In the genomic region with DNA sequence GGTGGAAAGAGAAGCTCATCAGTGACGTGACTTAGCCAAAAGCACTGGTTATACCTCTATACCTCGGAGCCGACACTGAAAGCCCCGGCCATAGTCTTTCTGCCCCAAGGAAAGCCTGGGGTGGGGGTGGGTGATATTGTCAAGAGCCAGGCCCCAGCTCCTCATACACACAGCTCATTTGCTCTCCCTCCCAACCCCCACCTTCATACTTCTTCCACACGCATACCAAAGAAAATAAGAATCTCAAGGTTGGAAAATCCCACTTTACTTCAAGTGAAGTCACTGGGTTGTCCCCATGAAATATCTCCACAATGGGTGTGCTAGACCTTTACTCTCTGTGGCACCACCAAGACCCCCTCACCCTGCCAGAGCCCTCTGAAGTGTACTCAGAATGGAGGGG, we compare ENCODE assay signal across 9 cellular contexts. TPM values are rescaled to one million over a fixed set of nuclear protein-coding genes. Genes with fewer than 3 reads are reported as not detected.
DNase-seq lines count a peak whose midpoint lies in the region; ATAC-seq and TF ChIP-seq lines count a peak whose summit lies in the region.
"Had no signal": no experiment of that assay in that cellular context is flagged by ENCODE, and none has a peak within 500 bp of the region (broad histone marks: within the 10 kb centered on the region; RNA-seq: fewer than 3 reads in every experiment).

No MANE protein-coding gene starts in this region.

- ATAC-seq in GM18867 (IDR thresholded peaks at IDR 0.05; ENCODE audit: unreplicated experiment) (no peak), HG02623 (IDR thresholded peaks at IDR 0.05; ENCODE audit: unreplicated experiment) (no peak)

- H3K27me3 Mint-ChIP-seq in progenitor cell of endocrine pancreas = peaks cover 3% of the 10 kb centered on the region

- peak overlapping the region; percentile 87 for H3K4me3 ChIP-seq in LNCaP clone FGC (ENCODE audit: low read depth, low read length)
- peak overlapping the region in 51 of 59 donors; percentile 74 to 97 (median 91) for H3K4me3 ChIP-seq in dorsolateral prefrontal cortex

- DNase-seq in LNCaP clone FGC (ENCODE audit: low read depth) = no peak
- DNase-seq in dorsolateral prefrontal cortex = no peak
- DNase-seq in progenitor cell of endocrine pancreas (ENCODE audit: low spot score, unreplicated experiment) = no peak
- DNase-seq in NCI-H187 (lab: John Stamatoyannopoulos, UW) = no peak
- DNase-seq in globus pallidus (ENCODE audit: low spot score) = no peak
- DNase-seq: NCI-H226 had no signal

- peak overlapping the region; percentile 99 for H3K27ac Mint-ChIP-seq in progenitor cell of endocrine pancreas

- no peaks in the 10 kb centered on the region for H3K27me3 ChIP-seq in dorsolateral prefrontal cortex

- peaks cover 13% of the 10 kb centered on the region for H3K9me3 Mint-ChIP-seq in progenitor cell of endocrine pancreas (ENCODE audit: low read depth)

- intact Hi-C loops in dorsolateral prefrontal cortex (cut with DNase I) = no loop called here

- TF ChIP-seq CTCF in C4-2B (conservative IDR thresholded peaks at IDR 0.05) (no peak), LNCaP clone FGC (IDR thresholded peaks at IDR 0.05; ENCODE audit: control insufficient read depth, extremely low read depth, insufficient read depth) (no peak), dorsolateral prefrontal cortex (IDR thresholded peaks at IDR 0.05 in 54 of 56, conservative IDR thresholded peaks at IDR 0.05 in 2 of 56; ENCODE audit: low read depth in 1 of 56, partially characterized antibody in 56 of 56) (no peak), progenitor cell of endocrine pancreas (IDR thresholded peaks at IDR 0.05; ENCODE audit: unreplicated experiment) (no peak)

- peak overlapping the region; percentile 93; the same call in 1 of the 2 replicates for H3K27ac ChIP-seq in C4-2B
- H3K27ac ChIP-seq in dorsolateral prefrontal cortex = peak overlapping the region in 56 of 59 donors; percentile 3 to 100 (median 98)

- peaks cover 24% of the 10 kb centered on the region for H3K36me3 Mint-ChIP-seq in progenitor cell of endocrine pancreas (ENCODE audit: insufficient read depth)

- H3K4me3 Mint-ChIP-seq in progenitor cell of endocrine pancreas (ENCODE audit: low read depth) = no peak overlapping the region

- H3K4me1 Mint-ChIP-seq in progenitor cell of endocrine pancreas (ENCODE audit: low read depth) = peaks cover 22% of the 10 kb centered on the region

RNA-seq across cellular contexts. Expression of a gene that starts 27.1 kb away (rescaled TPM):
- total RNA-seq in dorsolateral prefrontal cortex (100 to 1,000 TPM in 4 of 120 experiments, 10 to 100 TPM in 116; 46.5 to 113 (median 70.3) TPM), progenitor cell of endocrine pancreas (63.8 and 66.9 TPM in 2 replicates)

RNA-seq across cellular contexts. Expression of a gene that starts 31.4 kb away (rescaled TPM):
- total RNA-seq in dorsolateral prefrontal cortex (10 to 100 TPM; 22.6 to 53.4 (median 34.2) TPM), progenitor cell of endocrine pancreas (62.0 and 63.1 TPM in 2 replicates)
